22 cellular contexts compared by ENCODE assay signal in the genomic region with DNA sequence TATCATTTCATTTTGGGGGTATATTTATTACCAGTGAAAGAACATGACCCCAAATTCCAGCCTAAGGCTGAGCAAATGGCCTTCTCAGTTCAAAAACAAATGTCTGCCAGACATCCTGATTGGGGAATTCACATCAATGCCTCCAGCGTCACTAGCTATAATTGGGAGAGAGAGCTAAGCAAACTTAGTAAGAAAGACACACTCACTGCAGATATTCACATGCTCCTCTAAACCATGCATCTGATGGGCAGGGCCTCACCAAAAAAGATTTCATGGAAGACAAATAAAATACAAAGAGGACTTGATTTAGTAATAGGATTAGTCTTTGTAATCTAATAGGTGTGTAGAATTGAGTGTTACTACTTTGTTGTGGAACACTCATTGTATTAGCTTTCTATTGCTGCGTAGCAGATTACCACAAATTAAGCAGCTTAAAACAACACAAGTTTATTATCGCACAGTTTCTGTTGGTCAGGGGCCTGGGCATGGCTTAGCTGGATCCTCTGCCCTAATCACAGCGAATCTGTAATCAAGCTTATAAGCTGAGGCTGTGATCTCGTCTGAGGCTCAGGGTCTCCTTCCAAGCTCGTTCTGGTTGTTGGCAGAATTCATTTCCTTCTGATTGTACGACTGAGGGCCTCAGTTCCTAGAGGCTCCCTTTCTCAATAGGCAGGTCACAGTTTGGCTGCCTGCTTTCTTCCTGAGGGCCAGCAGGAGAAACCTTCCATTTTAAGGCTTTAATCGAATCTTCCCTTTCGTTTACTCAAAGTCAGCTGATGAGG.
DNase-seq lines count a peak whose midpoint lies in the region; ATAC-seq, FAIRE-seq and TF ChIP-seq lines count a peak whose summit lies in the region.
"Had no signal": no experiment of that assay in that cellular context is flagged by ENCODE, and none has a peak within 500 bp of the region (broad histone marks: within the 10 kb centered on the region; RNA-seq: fewer than 3 reads in every experiment).

No MANE protein-coding gene starts in this region.

- ATAC-seq in upper lobe of left lung (ENCODE audit: low FRiP score in 2 of 2) (no peak), pancreas (no peak)
- ATAC-seq: K562, natural killer cell, PC-3, right lobe of liver had no signal

- no peak for TF ChIP-seq EP300 in upper lobe of left lung (IDR thresholded peaks at IDR 0.05)

- H3K27ac ChIP-seq in mammary epithelial cell (ENCODE audit: insufficient read depth, low read depth, low read length), result no peak overlapping the region
- peak overlapping the region; percentile 9 for H3K27ac ChIP-seq in left ventricle myocardium inferior (replicated peaks)
- H3K27ac ChIP-seq in prostate gland, result peak overlapping the region; percentile 27 to 37
- peak overlapping the region; percentile 16 to 67 (median 44) for H3K27ac ChIP-seq in upper lobe of left lung
- no peak overlapping the region for H3K27ac ChIP-seq in pancreas
- H3K27ac ChIP-seq: BLaER1, colonic mucosa, GM23248, right lobe of liver had no signal

- no peaks in the 10 kb centered on the region for H3K27me3 ChIP-seq in mammary epithelial cell (ENCODE audit: insufficient read depth, low read length)
- H3K27me3 ChIP-seq in left ventricle myocardium inferior (ENCODE audit: low read depth), result no peaks in the 10 kb centered on the region
- H3K27me3 ChIP-seq in prostate gland (replicated peaks; ENCODE audit: insufficient read depth), result no peaks in the 10 kb centered on the region
- no peaks in the 10 kb centered on the region for H3K27me3 ChIP-seq in upper lobe of left lung
- H3K27me3 ChIP-seq in pancreas, result no peaks in the 10 kb centered on the region
- H3K27me3 ChIP-seq: colonic mucosa, right lobe of liver, SJSA1 had no signal

- H4K20me1 ChIP-seq in mammary epithelial cell (ENCODE audit: insufficient read depth, low read length), result no peaks in the 10 kb centered on the region

- CTCF ChIA-PET in mammary epithelial cell (lab: Charles Lee; ENCODE audit: low non-redundant PET), result no interaction called here

- peak overlapping the region; percentile 10 for H2AFZ ChIP-seq in mammary epithelial cell (ENCODE audit: low read depth, low read length)
- H2AFZ ChIP-seq: GM23248 had no signal

- H3K79me2 ChIP-seq in mammary epithelial cell (ENCODE audit: insufficient read depth, low read length), result no peaks in the 10 kb centered on the region

- intact Hi-C loops in mammary epithelial cell (cut with micrococcal nuclease) (no loop called here), left ventricle myocardium inferior (cut with micrococcal nuclease) (no loop called here), prostate gland (cut with DNase I) (no loop called here), pancreas (cut with DNase I) (no loop called here)

- BruUV-seq in mammary epithelial cell (replicated peaks; lab: Mats Ljungman, UMichigan), result no TSS peak

- H3K4me1 ChIP-seq in mammary epithelial cell (ENCODE audit: insufficient read depth, low read length) (no peaks in the 10 kb centered on the region), left ventricle myocardium inferior (peaks cover 64% of the 10 kb centered on the region), prostate gland (replicated peaks) (no peaks in the 10 kb centered on the region), upper lobe of left lung (peaks cover 6 to 14% (median 9%) of the 10 kb centered on the region in 4 donors), pancreas (peaks cover 20 to 32% (median 20%) of the 10 kb centered on the region in 3 donors)
- H3K4me1 ChIP-seq: colonic mucosa, right lobe of liver had no signal

- no peaks in the 10 kb centered on the region for H3K9me3 ChIP-seq in mammary epithelial cell (replicated peaks; ENCODE audit: insufficient read depth, low read length)
- no peaks in the 10 kb centered on the region for H3K9me3 ChIP-seq in left ventricle myocardium inferior (replicated peaks)
- no peaks in the 10 kb centered on the region for H3K9me3 ChIP-seq in prostate gland
- H3K9me3 ChIP-seq in upper lobe of left lung, result no peaks in the 10 kb centered on the region
- no peaks in the 10 kb centered on the region for H3K9me3 ChIP-seq in pancreas
- H3K9me3 ChIP-seq: BLaER1, colonic mucosa, right lobe of liver, SJSA1 had no signal

- TF ChIP-seq CTCF in mammary epithelial cell (conservative IDR thresholded peaks at IDR 0.05 in 1 of 2, IDR thresholded peaks at IDR 0.05 in 1 of 2; ENCODE audit: extremely low read depth in 1 of 2, insufficient read depth in 1 of 2, low read depth in 1 of 2, low read length in 2 of 2) (no peak), left ventricle myocardium inferior (IDR thresholded peaks at IDR 0.05; ENCODE audit: borderline replicate concordance) (no peak), prostate gland (IDR thresholded peaks at IDR 0.05) (no peak), upper lobe of left lung (IDR thresholded peaks at IDR 0.05) (no peak), pancreas (IDR thresholded peaks at IDR 0.05) (no peak)

- H3K4me2 ChIP-seq in mammary epithelial cell (ENCODE audit: insufficient read depth, low read depth, low read length), result no peak overlapping the region
- H3K4me2 ChIP-seq: BLaER1 had no signal

- WGBS in mammary epithelial cell (ENCODE audit: low coverage, missing lambda C conversion rate), result 56% methylated on average over 9 of the region's 9 CpGs
- whole genome bisulfite sequencing in prostate gland, result 46% methylated on average over 9 of the region's 9 CpGs
- WGBS in upper lobe of left lung, 2 donors, result 60 to 76% methylated on average over 9 of the region's 9 CpGs
- WGBS in pancreas, 2 donors, result 66 to 69% methylated on average over 9 of the region's 9 CpGs

- no peaks in the 10 kb centered on the region for H3K36me3 ChIP-seq in mammary epithelial cell (ENCODE audit: insufficient read depth, low read length)
- H3K36me3 ChIP-seq in left ventricle myocardium inferior, result peaks cover 26% of the 10 kb centered on the region
- H3K36me3 ChIP-seq in prostate gland, result no peaks in the 10 kb centered on the region
- H3K36me3 ChIP-seq in upper lobe of left lung, result peaks cover 0 to 14% (median 4%) of the 10 kb centered on the region in 4 donors
- H3K36me3 ChIP-seq in pancreas, result peaks cover 0 to 8% (median 0%) of the 10 kb centered on the region in 3 donors
- H3K36me3 ChIP-seq: colonic mucosa, right lobe of liver, SJSA1 had no signal

- H3K4me3 ChIP-seq in mammary epithelial cell (replicated peaks in 1 of 3; ENCODE audit: insufficient read depth in 1 of 3, low read depth in 2 of 3, low read length in 3 of 3) (no peak overlapping the region), left ventricle myocardium inferior (no peak overlapping the region), prostate gland (no peak overlapping the region), upper lobe of left lung (no peak overlapping the region), pancreas (no peak overlapping the region)
- H3K4me3 ChIP-seq: BLaER1, colonic mucosa, GM23248, K562, lung, right lobe of liver, SJSA1 had no signal

- no peak for DNase-seq in mammary epithelial cell
- no peak for DNase-seq in left ventricle myocardium inferior
- no peak for DNase-seq in prostate gland (ENCODE audit: low spot score)
- no peak for DNase-seq in upper lobe of left lung
- DNase-seq in NCI-H2171 (lab: John Stamatoyannopoulos, UW), result no peak
- no peak for DNase-seq in pancreas
- no peak for DNase-seq in OCI-M2 (lab: John Stamatoyannopoulos, UW; ENCODE audit: unreplicated experiment)
- DNase-seq in activated CD8-positive, alpha-beta memory T cell treated with anti-CD3 and anti-CD28 coated beads, Interleukin-2, amount 50 U/mL, for 48 hours, result no peak
- DNase-seq: colonic mucosa; DMS 273 treated with DMSO at 0.1 percent for 48 hours; GM23248; natural killer cell; NCI-H1092 treated with DMSO at 0.1 percent for 48 hours; NCI-H2107; NCI-H526; PC-3; right lobe of liver; stimulated activated CD4-positive, alpha-beta T cell treated with anti-CD3 and anti-CD28 coated beads, Interleukin-2, amount 100 ng/mL, for 24 hours had no signal

- in situ Hi-C loops in mammary epithelial cell (cut with MboI; ENCODE audit: low sequenced_read_pairs in 2 of 2), result no loop called here

- FAIRE-seq in pancreas (lab: Jason Lieb, UNC), result no peak
- FAIRE-seq: K562 had no signal

- dilution Hi-C loops in mammary epithelial cell (cut with HindIII; ENCODE audit: low sequenced_read_pairs), result no loop called here

- no peak overlapping the region for H3K9ac ChIP-seq in mammary epithelial cell (ENCODE audit: insufficient read depth, low read length)
- H3K9ac ChIP-seq: BLaER1, GM23248 had no signal

- TF ChIP-seq POLR2A in prostate gland (IDR thresholded peaks at IDR 0.05) (no peak), upper lobe of left lung (IDR thresholded peaks at IDR 0.05) (no peak)

Comparison
In these comparisons a context has a peak if more than half of its experiments do, and no peak if none do; other contexts are left out.
1. H3K27ac ChIP-seq: peak in left ventricle myocardium inferior (single experiment), prostate gland (2 of 2) and upper lobe of left lung (4 of 4); none in mammary epithelial cell (single experiment) and pancreas (0 of 4).